In genomic region chr6:31355540-31355988, GRCh38 we compare ENCODE assay signal across 10 cellular contexts. TPM values are rescaled to one million over a fixed set of nuclear protein-coding genes. Genes with fewer than 3 reads are reported as not detected.
DNase-seq lines count a peak whose midpoint lies in the region; ATAC-seq and TF ChIP-seq lines count a peak whose summit lies in the region.
"Had no signal": no experiment of that assay in that cellular context is flagged by ENCODE, and none has a peak within 500 bp of the region (broad histone marks: within the 10 kb centered on the region; RNA-seq: fewer than 3 reads in every experiment).

No MANE protein-coding gene starts in this region.

- H3K9ac ChIP-seq in MM.1S (ENCODE audit: low read length) = no peak overlapping the region

- peaks cover 10% of the 10 kb centered on the region for H3K79me2 ChIP-seq in MM.1S (ENCODE audit: low read length)

- H3K9me3 Mint-ChIP-seq in CD14-positive monocyte = peaks cover 0 to 3% (median 2%) of the 10 kb centered on the region in 7 donors
- no peaks in the 10 kb centered on the region for H3K9me3 Mint-ChIP-seq in neural crest cell

- H3K36me3 Mint-ChIP-seq in CD14-positive monocyte (peaks cover 36 to 43% of the 10 kb centered on the region in 2 donors), neural crest cell (ENCODE audit: low read depth) (no peaks in the 10 kb centered on the region)

- H3K4me3 Mint-ChIP-seq in CD14-positive monocyte (peak overlapping the region; percentile 95 to 97), neural crest cell (peak overlapping the region; percentile 19)

- H4K20me1 ChIP-seq in MM.1S (ENCODE audit: insufficient read depth, low read length) = no peaks in the 10 kb centered on the region

- DNase-seq in CD14-positive monocyte (ENCODE audit: low spot score) = no peak
- DNase-seq in MM.1S = no peak
- peak; percentile 34 for DNase-seq in effector CD8-positive, alpha-beta T cell (lab: John Stamatoyannopoulos, UW)
- no peak for DNase-seq in neural crest cell (ENCODE audit: low read depth, low spot score)
- no peak for DNase-seq in head of caudate nucleus
- DNase-seq in activated effector memory CD4-positive, alpha-beta T cell treated with Interleukin-2 at 50 U/mL for 16 hours = no peak
- DNase-seq: GDM1, NCI-H187 had no signal

- no peak overlapping the region for H2AFZ ChIP-seq in MM.1S (ENCODE audit: low read length)

- H3K4me3 ChIP-seq in MM.1S (ENCODE audit: low read length) = no peak overlapping the region; the same call in 1 of the 2 replicates

- H3K9me3 ChIP-seq in MM.1S (replicated peaks; ENCODE audit: insufficient read depth, low read length) = no peaks in the 10 kb centered on the region

- no peaks in the 10 kb centered on the region for H3K36me3 ChIP-seq in MM.1S (replicated peaks; ENCODE audit: insufficient read depth, low read length)

- intact Hi-C loops in CD14-positive monocyte (cut with micrococcal nuclease) (no loop called here), head of caudate nucleus (cut with DNase I) (loop anchor here (5.0 kb wide), 1 partner anchor 153 kb away; no protein-coding TSS in a partner anchor)

- peak overlapping the region; percentile 77 to 100 (median 100) for H3K27ac Mint-ChIP-seq in CD14-positive monocyte
- H3K27ac Mint-ChIP-seq in neural crest cell (ENCODE audit: unreplicated experiment) = no peak overlapping the region

- peaks cover 0 to 18% (median 5%) of the 10 kb centered on the region in 3 donors for H3K27me3 Mint-ChIP-seq in CD14-positive monocyte (ENCODE audit: low read depth in 3 of 3)
- peaks cover 95% of the 10 kb centered on the region for H3K27me3 Mint-ChIP-seq in neural crest cell (ENCODE audit: low read depth)

- H3K4me1 Mint-ChIP-seq in CD14-positive monocyte = peaks cover 50% of the 10 kb centered on the region
- H3K4me1 Mint-ChIP-seq in neural crest cell = peaks cover 22% of the 10 kb centered on the region

- no peaks in the 10 kb centered on the region for H3K9me2 ChIP-seq in MM.1S (replicated peaks; ENCODE audit: insufficient read depth, low read length)

- TF ChIP-seq CTCF in CD14-positive monocyte (IDR thresholded peaks at IDR 0.05) (no peak), MM.1S (IDR thresholded peaks at IDR 0.05; ENCODE audit: low read length) (no peak), neural crest cell (conservative IDR thresholded peaks at IDR 0.05) (no peak)

- H3F3A ChIP-seq in MM.1S (ENCODE audit: insufficient read depth, low read length) = no peaks in the 10 kb centered on the region; the same call in 1 of the 2 replicates

- H3K27ac ChIP-seq in MM.1S (ENCODE audit: low read length) = no peak overlapping the region

- no peaks in the 10 kb centered on the region for H3K27me3 ChIP-seq in MM.1S (replicated peaks; ENCODE audit: insufficient read depth, low read length)

- H3K4me2 ChIP-seq in MM.1S (ENCODE audit: low read depth, low read length) = peak overlapping the region; percentile 37; the same call in 1 of the 2 replicates

- H3K4me1 ChIP-seq in MM.1S (ENCODE audit: low read length) = no peaks in the 10 kb centered on the region

- ATAC-seq in GM19467 (IDR thresholded peaks at IDR 0.05; ENCODE audit: unreplicated experiment) (no peak), GM19328 (IDR thresholded peaks at IDR 0.05; ENCODE audit: unreplicated experiment) (no peak)

RNA-seq across cellular contexts. Expression of gene HLA-B, which starts 1.4 kb away (rescaled TPM):
- polyA plus RNA-seq in CD14-positive monocyte = 1,000 to 10,000 TPM; 6,126 to 6,999 TPM
- 29.5 and 35.5 TPM in 2 replicates for total RNA-seq in neural crest cell

RNA-seq across cellular contexts. Expression of gene MICA, which starts 47.8 kb away (rescaled TPM):
- polyA plus RNA-seq in CD14-positive monocyte = 1 to 10 TPM; 5.6 to 6.9 TPM
- 21.1 and 21.7 TPM in 2 replicates for total RNA-seq in neural crest cell
